15 cellular contexts compared by ENCODE assay signal in genomic region chr9:115024925-115025535, GRCh38.
"Had no signal": no experiment of that assay in that cellular context is flagged by ENCODE, and none has a peak within 500 bp of the region (broad histone marks: within the 10 kb centered on the region; RNA-seq: fewer than 3 reads in every experiment).

No MANE protein-coding gene starts in this region.

- DNase-seq: activated CD4-positive, alpha-beta T cell treated with anti-CD3 and anti-CD28 coated beads for 48 hours; activated naive CD4-positive, alpha-beta T cell treated with anti-CD3 and anti-CD28 coated beads, Interleukin-2, amount 50 U/mL, for 16 hours; activated T-cell treated with anti-CD3 and anti-CD28 coated beads for 4 hours; adrenal gland; body of pancreas; dermis blood vessel endothelial cell; left cardiac atrium; stimulated activated CD4-positive, alpha-beta T cell treated with anti-CD3 and anti-CD28 coated beads, Interleukin-15, amount 100 ng/mL, for 24 hours; stimulated activated CD4-positive, alpha-beta T cell treated with anti-CD3 and anti-CD28 coated beads, Interleukin-4, amount 100 ng/mL, for 4 hours; stimulated activated naive CD8-positive, alpha-beta T cell treated with anti-CD3 and anti-CD28 coated beads, Interleukin-15, amount 100 ng/mL, for 72 hours; SW 1271; WERI-Rb-1 had no signal

- H3K36me3 ChIP-seq: adrenal gland, thoracic aorta had no signal

- H3K4me3 Mint-ChIP-seq: nephron; stimulated activated naive CD8-positive, alpha-beta T cell treated with anti-CD3 and anti-CD28 coated beads, Interleukin-15, amount 100 ng/mL, for 72 hours had no signal

- H3K4me1 ChIP-seq: adrenal gland, body of pancreas had no signal

- H3K79me2 ChIP-seq: hepatocyte had no signal

- ATAC-seq: body of pancreas; left cardiac atrium; stimulated activated naive CD8-positive, alpha-beta T cell treated with anti-CD3 and anti-CD28 coated beads, Interleukin-15, amount 100 ng/mL, for 72 hours had no signal

- H3K4me3 ChIP-seq: adrenal gland, body of pancreas, hepatocyte, thoracic aorta had no signal

- H3K4me1 Mint-ChIP-seq: nephron had no signal

- H3K9me3 Mint-ChIP-seq: nephron; stimulated activated naive CD8-positive, alpha-beta T cell treated with anti-CD3 and anti-CD28 coated beads, Interleukin-15, amount 100 ng/mL, for 72 hours had no signal

- H3K4me2 ChIP-seq: hepatocyte had no signal

- H3K27me3 ChIP-seq: adrenal gland, body of pancreas, hepatocyte had no signal

- H2AFZ ChIP-seq: hepatocyte had no signal

- H3K27ac Mint-ChIP-seq: nephron; stimulated activated naive CD8-positive, alpha-beta T cell treated with anti-CD3 and anti-CD28 coated beads, Interleukin-15, amount 100 ng/mL, for 72 hours had no signal

- H3K9me3 ChIP-seq: adrenal gland, body of pancreas, thoracic aorta had no signal

- H3K27ac ChIP-seq: adrenal gland, body of pancreas, hepatocyte, thoracic aorta, WERI-Rb-1 had no signal
